Comparison of ENCODE assay signal across 8 cellular contexts in genomic region chr12:47360771-47361388, GRCh38.
A peak's percentile ranks its signal among the peaks of the same experiment; 100 is the strongest.
DNase-seq lines count a peak whose midpoint lies in the region; ATAC-seq and TF ChIP-seq lines count a peak whose summit lies in the region.

No MANE protein-coding gene starts in this region.

- H3K9me3 ChIP-seq in heart right ventricle (peaks cover 0 to 4% (median 0%) of the 10 kb centered on the region in 11 donors), vagina (no peaks in the 10 kb centered on the region)

- 24 to 26% methylated on average over 4 of the region's 4 CpGs for WGBS in heart right ventricle, 2 donors

- H3K4me3 ChIP-seq in heart right ventricle (peak overlapping the region in 1 of 10 donors; percentile 8), vagina (no peak overlapping the region)

- no peaks in the 10 kb centered on the region for H3K4me1 Mint-ChIP-seq in Calu3 (ENCODE audit: low read depth, unreplicated experiment)

- intact Hi-C loops in heart right ventricle (cut with DNase I) = no loop called here
- intact Hi-C loops in vagina (cut with DNase I) = no loop called here
- intact Hi-C loops in Calu3 (cut with micrococcal nuclease; ENCODE audit: unreplicated experiment) = no loop called here

- H3K4me1 ChIP-seq in heart right ventricle = peaks cover 0 to 52% (median 16%) of the 10 kb centered on the region in 9 donors
- H3K4me1 ChIP-seq in vagina = peaks cover 10% of the 10 kb centered on the region

- TF ChIP-seq CTCF in VCaP (conservative IDR thresholded peaks at IDR 0.05) (no peak), heart right ventricle (IDR thresholded peaks at IDR 0.05) (no peak), vagina (IDR thresholded peaks at IDR 0.05) (no peak), Calu3 (IDR thresholded peaks at IDR 0.05; ENCODE audit: unreplicated experiment) (no peak)

- CTCF ChIA-PET in Calu3 (lab: Charles Lee) = interaction anchor here (1.0 kb wide), 1 partner anchor 37 kb away, joined by 3 read pairs; no protein-coding TSS in a partner anchor

- peak; percentile 33 to 51 for DNase-seq in stimulated activated CD8-positive, alpha-beta memory T cell treated with anti-CD3 and anti-CD28 coated beads, Interleukin-7, amount 100 ng/mL, for 4 hours (ENCODE audit: low read depth in 2 of 2)
- DNase-seq in stimulated activated CD8-positive, alpha-beta memory T cell treated with anti-CD3 and anti-CD28 coated beads, Interleukin-4, amount 100 ng/mL, for 48 hours = no peak
- peak in 1 of 2 donors; percentile 15 for DNase-seq in heart right ventricle
- DNase-seq in vagina (ENCODE audit: extremely low spot score in 2 of 2) = no peak
- no peak for DNase-seq in AG20443 (ENCODE audit: low spot score)
- no peak for DNase-seq in Calu3

- H3K9me3 Mint-ChIP-seq in Calu3 (ENCODE audit: low read depth, unreplicated experiment) = no peaks in the 10 kb centered on the region

- ATAC-seq in HG03108 (IDR thresholded peaks at IDR 0.05; ENCODE audit: unreplicated experiment) = peak; percentile 14
- peak; percentile 61 to 91 (median 78) for ATAC-seq in heart right ventricle

- no peak overlapping the region for H3K27ac Mint-ChIP-seq in Calu3 (ENCODE audit: unreplicated experiment)

- H3K27me3 Mint-ChIP-seq in Calu3 (ENCODE audit: unreplicated experiment) = no peaks in the 10 kb centered on the region

- H3K36me3 ChIP-seq in heart right ventricle (no peaks in the 10 kb centered on the region), vagina (no peaks in the 10 kb centered on the region)

- H3K27me3 ChIP-seq in heart right ventricle (peaks cover 0 to 5% (median 0%) of the 10 kb centered on the region in 7 donors), vagina (no peaks in the 10 kb centered on the region)

- BruUV-seq in Calu3 (replicated peaks; lab: Mats Ljungman, UMichigan) = no TSS peak

- H3K27ac ChIP-seq in VCaP (peak overlapping the region; percentile 65), heart right ventricle (peak overlapping the region in 9 of 10 donors; percentile 62 to 87 (median 67)), vagina (peak overlapping the region; percentile 50)

- H3K4me3 Mint-ChIP-seq in Calu3 (ENCODE audit: low read depth, unreplicated experiment) = no peak overlapping the region

- no peak for TF ChIP-seq POLR2A in vagina (IDR thresholded peaks at IDR 0.05)

- H3K36me3 Mint-ChIP-seq in Calu3 (ENCODE audit: insufficient read depth, unreplicated experiment) = no peaks in the 10 kb centered on the region

Comparison
In these comparisons a context has a peak if more than half of its experiments do, and no peak if none do; other contexts are left out.
1. DNase-seq: peak in stimulated activated CD8-positive, alpha-beta memory T cell treated with anti-CD3 and anti-CD28 coated beads, Interleukin-7, amount 100 ng/mL, for 4 hours (2 of 2); none in stimulated activated CD8-positive, alpha-beta memory T cell treated with anti-CD3 and anti-CD28 coated beads, Interleukin-4, amount 100 ng/mL, for 48 hours (single experiment), vagina (0 of 2), AG20443 (single experiment) and Calu3 (single experiment).
2. Peak in every context shown above with its lines, with median percentiles within 50 percentile points of each other: H3K27ac ChIP-seq.